ENCODE assay signal across 37 cellular contexts in the genomic region with DNA sequence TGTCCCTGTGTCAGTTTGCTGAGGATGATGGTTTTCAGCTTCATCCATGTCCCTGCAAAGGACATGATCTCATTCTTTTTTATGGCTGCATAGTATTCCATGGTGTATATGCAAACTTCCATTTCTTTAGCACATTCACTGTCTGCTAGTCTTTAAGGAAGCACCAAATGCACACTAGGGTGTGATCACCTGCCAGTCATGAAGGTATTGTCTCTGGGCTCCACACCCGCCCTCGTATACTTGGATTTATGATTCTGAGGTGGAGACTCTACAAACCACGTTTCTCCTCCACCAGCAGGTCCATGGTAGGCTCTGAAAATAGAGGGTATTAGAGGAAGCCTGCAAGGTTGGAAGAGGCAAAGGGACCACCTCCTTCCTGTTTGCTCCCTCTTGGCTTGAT.
"Had no signal": no experiment of that assay in that cellular context is flagged by ENCODE, and none has a peak within 500 bp of the region (broad histone marks: within the 10 kb centered on the region; RNA-seq: fewer than 3 reads in every experiment).

No MANE protein-coding gene starts in this region.

- H3K4me1 Mint-ChIP-seq: central memory CD8-positive, alpha-beta T cell had no signal

- H3K27me3 ChIP-seq: ascending aorta, cardiac muscle cell had no signal

- H3K4me3 Mint-ChIP-seq: activated B cell treated with CpG ODN at 0.5 μM for 24 hours; activated CD4-positive, alpha-beta memory T cell treated with anti-CD3 and anti-CD28 coated beads, Interleukin-2, amount 10 ng/mL, durations not matched to agents 7 days and 5 days; activated CD4-positive, alpha-beta T cell treated with anti-CD3 and anti-CD28 coated beads, Interleukin-2, amount 10 ng/mL, durations not matched to agents 7 days and 5 days; activated CD8-positive, alpha-beta memory T cell treated with anti-CD3 and anti-CD28 coated beads, Interleukin-2, amount 10 ng/mL, durations not matched to agents 7 days and 5 days; activated CD8-positive, alpha-beta T cell treated with anti-CD3 and anti-CD28 coated beads, Interleukin-2, amount 10 ng/mL, durations not matched to agents 7 days and 5 days; activated naive CD4-positive, alpha-beta T cell treated with anti-CD3 and anti-CD28 coated beads, Interleukin-2, amount 10 ng/mL, durations not matched to agents 7 days and 5 days; activated naive CD4-positive, alpha-beta T cell treated with anti-CD3 and anti-CD28 coated beads, Interleukin-2, amount 50 U/mL, for 24 hours; activated naive CD8-positive, alpha-beta T cell; activated naive CD8-positive, alpha-beta T cell treated with anti-CD3 and anti-CD28 coated beads, Interleukin-2, amount 10 ng/mL, durations not matched to agents 7 days and 5 days; activated naive CD8-positive, alpha-beta T cell treated with anti-CD3 and anti-CD28 coated beads, Interleukin-2, amount 50 U/mL, for 24 hours; activated T-cell treated with anti-CD3 and anti-CD28 coated beads, Interleukin-2, amount 50 U/mL, for 4 hours; brain; central memory CD8-positive, alpha-beta T cell; T-helper 1 cell treated with Interleukin-12 subunit alpha and Interleukin-12 subunit beta and Interleukin-4 antibody, amounts not matched to agents 30 μg/mL and 1 μg/mL, for 36 hours; T-helper 2 cell treated with Interferon-gamma antibody and Interleukin-4, amounts not matched to agents 5 μg/mL and 100 μg/mL, for 36 hours had no signal

- H3K9me3 Mint-ChIP-seq: activated B cell treated with CpG ODN at 0.5 μM for 24 hours; activated CD4-positive, alpha-beta memory T cell treated with anti-CD3 and anti-CD28 coated beads, Interleukin-2, amount 10 ng/mL, durations not matched to agents 7 days and 5 days; activated CD4-positive, alpha-beta T cell treated with anti-CD3 and anti-CD28 coated beads, Interleukin-2, amount 10 ng/mL, durations not matched to agents 7 days and 5 days; activated naive CD4-positive, alpha-beta T cell treated with anti-CD3 and anti-CD28 coated beads, Interleukin-2, amount 50 U/mL, for 24 hours; activated naive CD8-positive, alpha-beta T cell treated with anti-CD3 and anti-CD28 coated beads, Interleukin-2, amount 10 ng/mL, durations not matched to agents 7 days and 5 days; activated naive CD8-positive, alpha-beta T cell treated with anti-CD3 and anti-CD28 coated beads, Interleukin-2, amount 50 U/mL, for 24 hours; activated T-cell treated with anti-CD3 and anti-CD28 coated beads, Interleukin-2, amount 50 U/mL, for 4 hours; central memory CD8-positive, alpha-beta T cell; T-helper 2 cell treated with Interferon-gamma antibody and Interleukin-4, amounts not matched to agents 5 μg/mL and 100 μg/mL, for 36 hours had no signal

- H3K27me3 Mint-ChIP-seq: activated naive CD4-positive, alpha-beta T cell treated with anti-CD3 and anti-CD28 coated beads, Interleukin-2, amount 10 ng/mL, durations not matched to agents 7 days and 5 days; activated naive CD4-positive, alpha-beta T cell treated with anti-CD3 and anti-CD28 coated beads, Interleukin-2, amount 50 U/mL, for 24 hours; activated naive CD8-positive, alpha-beta T cell; activated naive CD8-positive, alpha-beta T cell treated with anti-CD3 and anti-CD28 coated beads, Interleukin-2, amount 10 ng/mL, durations not matched to agents 7 days and 5 days had no signal

- DNase-seq: activated B cell treated with CpG ODN at 0.5 μM for 24 hours; activated CD4-positive, alpha-beta memory T cell treated with anti-CD3 and anti-CD28 coated beads, Interleukin-2, amount 10 ng/mL, durations not matched to agents 7 days and 5 days; activated CD4-positive, alpha-beta T cell treated with anti-CD3 and anti-CD28 coated beads for 48 hours; activated CD4-positive, alpha-beta T cell treated with anti-CD3 and anti-CD28 coated beads, Interleukin-2, amount 10 ng/mL, durations not matched to agents 7 days and 5 days; activated CD4-positive, alpha-beta T cell treated with anti-CD3 and anti-CD28 coated beads, Interleukin-2, amount 50 U/mL, for 48 hours; activated CD4-positive, CD25-positive, alpha-beta regulatory T cell treated with anti-CD3 and anti-CD28 coated beads, Interleukin-2, amount 50 U/mL, for 72 hours; activated CD8-positive, alpha-beta memory T cell treated with anti-CD3 and anti-CD28 coated beads for 24 hours; activated CD8-positive, alpha-beta memory T cell treated with anti-CD3 and anti-CD28 coated beads, Interleukin-2, amount 10 ng/mL, durations not matched to agents 7 days and 5 days; activated CD8-positive, alpha-beta T cell treated with anti-CD3 and anti-CD28 coated beads, Interleukin-2, amount 10 ng/mL, durations not matched to agents 7 days and 5 days; activated effector memory CD4-positive, alpha-beta T cell treated with Interleukin-2 at 50 U/mL for 16 hours; activated gamma-delta T cell; activated naive CD4-positive, alpha-beta T cell treated with anti-CD3 and anti-CD28 coated beads, Interleukin-2, amount 10 ng/mL, durations not matched to agents 7 days and 5 days; activated naive CD4-positive, alpha-beta T cell treated with Interleukin-2 at 50 U/mL for 16 hours; activated naive CD8-positive, alpha-beta T cell treated with anti-CD3 and anti-CD28 coated beads, Interleukin-2, amount 10 ng/mL, durations not matched to agents 7 days and 5 days; activated naive CD8-positive, alpha-beta T cell treated with anti-CD3 and anti-CD28 coated beads, Interleukin-2, amount 50 U/mL, for 24 hours; activated T-cell treated with anti-CD3 and anti-CD28 coated beads for 4 hours; activated T-cell treated with anti-CD3 and anti-CD28 coated beads, Interleukin-2, amount 50 U/mL, for 1 hour; activated T-cell treated with anti-CD3 and anti-CD28 coated beads, Interleukin-2, amount 50 U/mL, for 4 hours; amygdala; anterior cingulate cortex; caudate nucleus; cerebellar nuclear complex; T-helper 1 cell; T-helper 2 cell; T-helper 9 cell had no signal

- H3K27ac ChIP-seq: ascending aorta, cardiac muscle cell, VCaP had no signal

- ATAC-seq: activated CD8-positive, alpha-beta memory T cell treated with anti-CD3 and anti-CD28 coated beads, Interleukin-2, amount 10 ng/mL, durations not matched to agents 7 days and 5 days; activated CD8-positive, alpha-beta T cell treated with anti-CD3 and anti-CD28 coated beads, Interleukin-2, amount 10 ng/mL, durations not matched to agents 7 days and 5 days; activated naive CD8-positive, alpha-beta T cell treated with anti-CD3 and anti-CD28 coated beads, Interleukin-2, amount 50 U/mL, for 24 hours; activated T-cell treated with anti-CD3 and anti-CD28 coated beads, Interleukin-2, amount 50 U/mL, for 4 hours had no signal

- FAIRE-seq: bronchial epithelial cell, TTC549 had no signal

- H3K4me3 ChIP-seq: ascending aorta, cardiac muscle cell had no signal

- H3K27ac Mint-ChIP-seq: activated B cell treated with CpG ODN at 0.5 μM for 24 hours; activated CD4-positive, alpha-beta memory T cell treated with anti-CD3 and anti-CD28 coated beads, Interleukin-2, amount 10 ng/mL, durations not matched to agents 7 days and 5 days; activated CD4-positive, alpha-beta T cell treated with anti-CD3 and anti-CD28 coated beads, Interleukin-2, amount 10 ng/mL, durations not matched to agents 7 days and 5 days; activated CD8-positive, alpha-beta memory T cell treated with anti-CD3 and anti-CD28 coated beads, Interleukin-2, amount 10 ng/mL, durations not matched to agents 7 days and 5 days; activated CD8-positive, alpha-beta T cell treated with anti-CD3 and anti-CD28 coated beads, Interleukin-2, amount 10 ng/mL, durations not matched to agents 7 days and 5 days; activated naive CD4-positive, alpha-beta T cell treated with anti-CD3 and anti-CD28 coated beads, Interleukin-2, amount 10 ng/mL, durations not matched to agents 7 days and 5 days; activated naive CD4-positive, alpha-beta T cell treated with anti-CD3 and anti-CD28 coated beads, Interleukin-2, amount 50 U/mL, for 24 hours; activated naive CD8-positive, alpha-beta T cell; activated naive CD8-positive, alpha-beta T cell treated with anti-CD3 and anti-CD28 coated beads, Interleukin-2, amount 10 ng/mL, durations not matched to agents 7 days and 5 days; activated naive CD8-positive, alpha-beta T cell treated with anti-CD3 and anti-CD28 coated beads, Interleukin-2, amount 50 U/mL, for 24 hours; activated T-helper 2 cell treated with anti-CD3 and anti-CD28 coated beads, Interferon-gamma antibody, Interleukin-2, Interleukin-4, amounts not matched to agents 10 μg/mL and 5 μg/mL and 100 μg/mL, durations not matched to agents 14 hours and 24 hours and 36 hours; T-helper 1 cell treated with Interleukin-12 subunit alpha and Interleukin-12 subunit beta and Interleukin-4 antibody, amounts not matched to agents 30 μg/mL and 1 μg/mL, for 36 hours; T-helper 2 cell treated with Interferon-gamma antibody and Interleukin-4, amounts not matched to agents 5 μg/mL and 100 μg/mL, for 36 hours had no signal

- H3K9me3 ChIP-seq: ascending aorta had no signal

- H3K4me1 ChIP-seq: ascending aorta had no signal

- H3K36me3 ChIP-seq: ascending aorta, cardiac muscle cell had no signal

- H3K36me3 Mint-ChIP-seq: activated naive CD4-positive, alpha-beta T cell treated with anti-CD3 and anti-CD28 coated beads, Interleukin-2, amount 10 ng/mL, durations not matched to agents 7 days and 5 days; activated naive CD4-positive, alpha-beta T cell treated with anti-CD3 and anti-CD28 coated beads, Interleukin-2, amount 50 U/mL, for 24 hours; activated naive CD8-positive, alpha-beta T cell; activated naive CD8-positive, alpha-beta T cell treated with anti-CD3 and anti-CD28 coated beads, Interleukin-2, amount 10 ng/mL, durations not matched to agents 7 days and 5 days; brain had no signal
